ENCODE assay signal across 8 cellular contexts in the genomic region with DNA sequence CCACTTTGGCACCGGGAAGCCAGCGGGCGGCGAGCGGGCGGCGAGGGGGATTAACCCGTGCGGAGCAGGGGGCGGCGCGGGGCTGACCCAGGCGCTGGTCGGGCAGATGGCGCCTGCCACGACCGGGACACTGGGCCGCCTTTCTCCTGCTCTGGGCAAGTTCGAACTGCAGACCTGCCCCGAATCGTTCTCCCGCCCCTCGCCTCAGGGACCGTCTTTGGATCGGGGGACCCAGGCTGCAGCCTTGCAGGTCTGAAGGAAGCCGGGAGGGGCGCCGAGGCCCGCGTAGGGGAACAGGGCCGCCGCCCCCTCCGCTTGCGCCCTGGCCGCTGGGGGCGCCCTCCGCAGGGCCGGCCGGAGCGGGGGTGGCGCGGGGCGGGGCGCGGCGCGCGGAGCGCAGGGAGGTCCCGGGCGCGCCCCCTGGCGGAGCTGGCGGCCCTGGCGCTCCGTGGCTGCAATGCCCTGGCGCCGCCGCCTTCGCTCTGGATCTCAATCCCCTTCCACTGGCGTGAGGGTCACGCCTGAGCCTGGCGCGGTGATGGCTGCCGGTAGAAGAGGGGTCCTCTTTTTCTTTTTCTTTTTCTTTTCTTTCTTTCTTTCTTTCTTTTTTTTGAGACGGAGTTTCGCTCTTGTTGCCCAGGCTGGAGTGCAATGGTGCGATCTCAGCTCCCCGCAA. TPM values are rescaled to one million over a fixed set of nuclear protein-coding genes. Genes with fewer than 3 reads are reported as not detected.
DNase-seq lines count a peak whose midpoint lies in the region; ATAC-seq and TF ChIP-seq lines count a peak whose summit lies in the region.

No MANE protein-coding gene starts in this region.

- TF ChIP-seq EP300 in tibial nerve (IDR thresholded peaks at IDR 0.05) = peak in 1 of 2 donors; percentile 50

- no peaks in the 10 kb centered on the region for H3K36me3 ChIP-seq in CD8-positive, alpha-beta memory T cell (ENCODE audit: insufficient read depth, low read length)
- H3K36me3 ChIP-seq in SU-DHL-6 (ENCODE audit: low read length) = no peaks in the 10 kb centered on the region
- H3K36me3 ChIP-seq in heart left ventricle = no peaks in the 10 kb centered on the region
- H3K36me3 ChIP-seq in parathyroid adenoma (ENCODE audit: control insufficient read depth, insufficient read depth, low read length) = no peaks in the 10 kb centered on the region
- H3K36me3 ChIP-seq in tibial nerve = no peaks in the 10 kb centered on the region

- H3K9me3 Mint-ChIP-seq in CD8-positive, alpha-beta memory T cell = no peaks in the 10 kb centered on the region
- H3K9me3 Mint-ChIP-seq in activated naive CD8-positive, alpha-beta T cell treated with anti-CD3 and anti-CD28 coated beads for 36 hours = no peaks in the 10 kb centered on the region

- no peak for TF ChIP-seq POLR2A in heart left ventricle (IDR thresholded peaks at IDR 0.05)
- TF ChIP-seq POLR2A in tibial nerve (IDR thresholded peaks at IDR 0.05) = peak in 1 of 2 donors; percentile 25

- peak overlapping the region; percentile 21 for H3K27ac ChIP-seq in CD8-positive, alpha-beta memory T cell (ENCODE audit: low read depth, low read length)
- H3K27ac ChIP-seq in SU-DHL-6 (ENCODE audit: low read depth, low read length) = no peak overlapping the region
- peak overlapping the region; percentile 41 to 81 (median 69) for H3K27ac ChIP-seq in heart left ventricle
- no peak overlapping the region for H3K27ac ChIP-seq in parathyroid adenoma
- peak overlapping the region in 3 of 4 donors; percentile 69 to 84 (median 81) for H3K27ac ChIP-seq in tibial nerve

- CTCF ChIA-PET in CD8-positive, alpha-beta memory T cell (lab: Charles Lee) = interaction anchor here (0.6 to 6.4 kb wide), 36 partner anchors 8 to 295 kb away, joined by 3 to 92 read pairs (median 4); a partner anchor contains a TSS

- no peak overlapping the region for H3K27ac Mint-ChIP-seq in CD8-positive, alpha-beta memory T cell
- no peak overlapping the region for H3K27ac Mint-ChIP-seq in activated naive CD8-positive, alpha-beta T cell treated with anti-CD3 and anti-CD28 coated beads for 36 hours

- peak overlapping the region; percentile 42 for H3K4me2 ChIP-seq in SU-DHL-6 (ENCODE audit: low read depth, low read length, poor library complexity, severe bottlenecking)
- peak overlapping the region; percentile 91 for H3K4me2 ChIP-seq in parathyroid adenoma (ENCODE audit: low read length)

- H3K4me1 ChIP-seq in CD8-positive, alpha-beta memory T cell (ENCODE audit: insufficient read depth, low read length) = peaks cover 11% of the 10 kb centered on the region
- H3K4me1 ChIP-seq in heart left ventricle (peaks cover 0 to 44% (median 16%) of the 10 kb centered on the region in 12 donors), parathyroid adenoma (no peaks in the 10 kb centered on the region), tibial nerve (peaks cover 0 to 59% (median 12%) of the 10 kb centered on the region in 4 donors)

- peaks cover 47 to 62% (median 50%) of the 10 kb centered on the region in 3 donors for H3K4me1 Mint-ChIP-seq in CD8-positive, alpha-beta memory T cell
- peaks cover 31% of the 10 kb centered on the region for H3K4me1 Mint-ChIP-seq in activated naive CD8-positive, alpha-beta T cell treated with anti-CD3 and anti-CD28 coated beads for 36 hours

- H3K9me2 ChIP-seq in SU-DHL-6 (replicated peaks; ENCODE audit: insufficient read depth, low read length) = no peaks in the 10 kb centered on the region

- peak overlapping the region; percentile 63 for H3K4me3 ChIP-seq in CD8-positive, alpha-beta memory T cell (ENCODE audit: low read length)
- H3K4me3 ChIP-seq in LNCaP clone FGC (ENCODE audit: low read depth, low read length) (peak overlapping the region; percentile 52), SU-DHL-6 (ENCODE audit: insufficient read depth, low read length, poor library complexity, severe bottlenecking) (peak overlapping the region; percentile 28), heart left ventricle (peak overlapping the region; percentile 46 to 92 (median 64)), parathyroid adenoma (ENCODE audit: low read depth, low read length) (peak overlapping the region; percentile 60), tibial nerve (peak overlapping the region; percentile 60 to 84 (median 72))

- peaks cover 0 to 8% of the 10 kb centered on the region in 2 donors for H3K27me3 Mint-ChIP-seq in CD8-positive, alpha-beta memory T cell
- H3K27me3 Mint-ChIP-seq in activated naive CD8-positive, alpha-beta T cell treated with anti-CD3 and anti-CD28 coated beads for 36 hours = peaks cover 18% of the 10 kb centered on the region

- no peaks in the 10 kb centered on the region for H3K36me3 Mint-ChIP-seq in CD8-positive, alpha-beta memory T cell
- H3K36me3 Mint-ChIP-seq in activated naive CD8-positive, alpha-beta T cell treated with anti-CD3 and anti-CD28 coated beads for 36 hours = no peaks in the 10 kb centered on the region

- TF ChIP-seq CTCF in LNCaP clone FGC (IDR thresholded peaks at IDR 0.05; ENCODE audit: control insufficient read depth, extremely low read depth, insufficient read depth) = peak; percentile 94
- no peak for TF ChIP-seq CTCF in SU-DHL-6 (IDR thresholded peaks at IDR 0.05; ENCODE audit: insufficient read depth, low read length, poor library complexity, severe bottlenecking)
- peak; percentile 42 to 89 (median 70) for TF ChIP-seq CTCF in heart left ventricle (IDR thresholded peaks at IDR 0.05)
- peak; percentile 50 for TF ChIP-seq CTCF in parathyroid adenoma (IDR thresholded peaks at IDR 0.05)
- peak in 4 of 5 experiments; percentile 81 to 99 (median 96) for TF ChIP-seq CTCF in tibial nerve (IDR thresholded peaks at IDR 0.05)

- POLR2A ChIA-PET in CD8-positive, alpha-beta memory T cell (lab: Charles Lee) = interaction anchor here (0.7 to 1.2 kb wide), 3 partner anchors 120 to 151 kb away, joined by 3 to 5 read pairs (median 3); a partner anchor contains a TSS

- no peaks in the 10 kb centered on the region for H4K20me1 ChIP-seq in SU-DHL-6 (ENCODE audit: low read depth, low read length)

- no peaks in the 10 kb centered on the region for H3F3A ChIP-seq in SU-DHL-6 (ENCODE audit: insufficient read depth)

- H3K79me2 ChIP-seq in SU-DHL-6 (ENCODE audit: insufficient read depth, low read length) = no peaks in the 10 kb centered on the region
- no peaks in the 10 kb centered on the region for H3K79me2 ChIP-seq in parathyroid adenoma

- intact Hi-C loops in heart left ventricle (cut with DNase I) = loop anchor here (2.0 to 10.0 kb wide), 10 partner anchors 35 to 250 kb away; a partner anchor contains a TSS

- WGBS in heart left ventricle, 4 donors = 5 to 18% (median 7%) methylated on average over 17 to 69 of the region's 69 CpGs
- 6 to 9% methylated on average over 36 to 48 of the region's 69 CpGs for WGBS in tibial nerve, 2 donors

- ATAC-seq in GM21381 (IDR thresholded peaks at IDR 0.05; ENCODE audit: unreplicated experiment) = peak; percentile 68
- peak; percentile 29 to 87 (median 78) for ATAC-seq in heart left ventricle

- H2AFZ ChIP-seq in SU-DHL-6 (ENCODE audit: low read depth, low read length, severe bottlenecking) = peak overlapping the region; percentile 72
- H2AFZ ChIP-seq in parathyroid adenoma = peak overlapping the region; percentile 82

- no peaks in the 10 kb centered on the region for H3K27me3 ChIP-seq in CD8-positive, alpha-beta memory T cell (ENCODE audit: insufficient read depth, low read length, poor library complexity, severe bottlenecking)
- no peaks in the 10 kb centered on the region for H3K27me3 ChIP-seq in SU-DHL-6 (ENCODE audit: low read length)
- peaks cover 0 to 26% (median 7%) of the 10 kb centered on the region in 9 donors for H3K27me3 ChIP-seq in heart left ventricle
- H3K27me3 ChIP-seq in parathyroid adenoma (ENCODE audit: control insufficient read depth, insufficient read depth, low read length) = peaks cover 5% of the 10 kb centered on the region
- H3K27me3 ChIP-seq in tibial nerve = no peaks in the 10 kb centered on the region

- peak overlapping the region; percentile 28; the same call in 1 of the 2 replicates for H3K9ac ChIP-seq in SU-DHL-6 (ENCODE audit: low read length)
- no peak overlapping the region for H3K9ac ChIP-seq in parathyroid adenoma

- peak; percentile 79 to 89 (median 85) for DNase-seq in CD8-positive, alpha-beta memory T cell
- DNase-seq in LNCaP clone FGC (ENCODE audit: low read depth) (no peak), heart left ventricle (peak; percentile 77 to 90 (median 86)), tibial nerve (ENCODE audit: low spot score in 2 of 2) (peak; percentile 65 to 66)
- DNase-seq in activated naive CD8-positive, alpha-beta T cell treated with anti-CD3 and anti-CD28 coated beads for 36 hours = peak; percentile 94

- peak overlapping the region; percentile 40 to 89 (median 77) for H3K4me3 Mint-ChIP-seq in CD8-positive, alpha-beta memory T cell
- peak overlapping the region; percentile 68 for H3K4me3 Mint-ChIP-seq in activated naive CD8-positive, alpha-beta T cell treated with anti-CD3 and anti-CD28 coated beads for 36 hours

- no peaks in the 10 kb centered on the region for H3K9me3 ChIP-seq in CD8-positive, alpha-beta memory T cell (ENCODE audit: low read length)
- no peaks in the 10 kb centered on the region for H3K9me3 ChIP-seq in SU-DHL-6 (ENCODE audit: insufficient read depth, low read length)
- no peaks in the 10 kb centered on the region for H3K9me3 ChIP-seq in heart left ventricle
- no peaks in the 10 kb centered on the region for H3K9me3 ChIP-seq in parathyroid adenoma (ENCODE audit: control insufficient read depth, low read length)
- H3K9me3 ChIP-seq in tibial nerve = no peaks in the 10 kb centered on the region

RNA-seq across cellular contexts. Expression of a gene that starts 0.4 kb away (rescaled TPM):
- total RNA-seq in CD8-positive, alpha-beta memory T cell = under 1 TPM; 0.24 to 0.42 TPM
- 0.83 TPM for polyA plus RNA-seq in CD8-positive, alpha-beta memory T cell
- total RNA-seq in activated naive CD8-positive, alpha-beta T cell treated with anti-CD3 and anti-CD28 coated beads for 36 hours = under 1 TPM; 0.06 to 0.10 TPM
- 10 to 100 TPM; 19.1 to 69.1 (median 36.1) TPM for total RNA-seq in heart left ventricle
- 1 to 10 TPM; 4.0 to 8.4 TPM for polyA plus RNA-seq in heart left ventricle
- 100 to 1,000 TPM in 2 of 4 donors, 10 to 100 TPM in 2; 67.1 to 276 (median 134) TPM for total RNA-seq in tibial nerve

Comparison
In these comparisons a context has a peak if more than half of its experiments do, and no peak if none do; other contexts are left out.
1. H3K27ac ChIP-seq: peak in CD8-positive, alpha-beta memory T cell (single experiment), heart left ventricle (12 of 12) and tibial nerve (3 of 4); none in SU-DHL-6 (single experiment) and parathyroid adenoma (single experiment).
2. RNA of a gene that starts 0.4 kb away (total RNA-seq): 67.1 to 276 TPM in tibial nerve and 19.1 to 69.1 TPM in heart left ventricle; 0.24 to 0.42 TPM in CD8-positive, alpha-beta memory T cell and 0.06 to 0.10 TPM in activated naive CD8-positive, alpha-beta T cell treated with anti-CD3 and anti-CD28 coated beads for 36 hours; every median in the first group is over 10 times any median in the second.
3. Peak in every context shown above with its lines, with median percentiles within 50 percentile points of each other: H3K4me3 ChIP-seq.